In genomic region chr1:207323425-207323976, GRCh38 we compare ENCODE assay signal across 9 cellular contexts. TPM values are rescaled to one million over a fixed set of nuclear protein-coding genes. Genes with fewer than 3 reads are reported as not detected.
DNase-seq lines count a peak whose midpoint lies in the region; ATAC-seq and TF ChIP-seq lines count a peak whose summit lies in the region.
"Had no signal": no experiment of that assay in that cellular context is flagged by ENCODE, and none has a peak within 500 bp of the region (broad histone marks: within the 10 kb centered on the region; RNA-seq: fewer than 3 reads in every experiment).

No MANE protein-coding gene starts in this region.

- peaks cover 41 to 59% (median 43%) of the 10 kb centered on the region in 3 donors for H3K36me3 Mint-ChIP-seq in naive thymus-derived CD8-positive, alpha-beta T cell

- peak overlapping the region; percentile 69 to 99 (median 88) for H3K4me3 Mint-ChIP-seq in naive thymus-derived CD8-positive, alpha-beta T cell

- intact Hi-C loops in ascending aorta (cut with DNase I): loop anchor here (5.0 to 10.0 kb wide), 2 partner anchors 271 to 431 kb away; partner anchors contain the start of genes CD46, PFKFB2 and YOD1
- intact Hi-C loops in vagina (cut with DNase I): no loop called here

- H3K9ac ChIP-seq in BLaER1 treated with 17β-estradiol and CSF1 and Interleukin-3, amounts not matched to agents 10 nM and 100 nM: peak overlapping the region in 3 of 11 experiments; percentile 25 to 100 (median 98); a peak in 5 of 22 replicates

- ATAC-seq in naive thymus-derived CD8-positive, alpha-beta T cell: no peak
- ATAC-seq in GM21423 (IDR thresholded peaks at IDR 0.05; ENCODE audit: unreplicated experiment): no peak

- H3K27ac ChIP-seq in BLaER1 treated with 17β-estradiol and CSF1 and Interleukin-3, amounts not matched to agents 10 nM and 100 nM: peak overlapping the region in 3 of 11 experiments; percentile 7 to 14 (median 9); a peak in 3 of 22 replicates
- no peak overlapping the region for H3K27ac ChIP-seq in ascending aorta
- no peak overlapping the region for H3K27ac ChIP-seq in vagina

- H3K4me2 ChIP-seq in BLaER1 treated with 17β-estradiol and CSF1 and Interleukin-3, amounts not matched to agents 10 nM and 100 nM: peak overlapping the region in 7 of 11 experiments; percentile 6 to 93 (median 82); a peak in 13 of 22 replicates

- peaks cover 28 to 73% (median 58%) of the 10 kb centered on the region in 4 donors for H3K4me1 Mint-ChIP-seq in naive thymus-derived CD8-positive, alpha-beta T cell

- POLR2A ChIA-PET in naive thymus-derived CD8-positive, alpha-beta T cell (lab: Charles Lee): interaction anchor here (0.6 to 4.9 kb wide), 2 partner anchors 11 to 13 kb away, joined by 7 to 78 read pairs; no protein-coding TSS in a partner anchor

- peaks cover 0 to 4% (median 0%) of the 10 kb centered on the region in 9 donors for H3K9me3 Mint-ChIP-seq in naive thymus-derived CD8-positive, alpha-beta T cell

- peaks cover 0 to 63% (median 0%) of the 10 kb centered on the region in 11 experiments; a peak in 5 of 22 replicates for H4K20me1 ChIP-seq in BLaER1 treated with 17β-estradiol and CSF1 and Interleukin-3, amounts not matched to agents 10 nM and 100 nM

- H3K27ac Mint-ChIP-seq in naive thymus-derived CD8-positive, alpha-beta T cell: peak overlapping the region; percentile 61 to 89 (median 80)

- peaks cover 0 to 4% (median 0%) of the 10 kb centered on the region in 5 donors for H3K27me3 Mint-ChIP-seq in naive thymus-derived CD8-positive, alpha-beta T cell

- no peak for TF ChIP-seq CTCF in GM12865 (IDR thresholded peaks at IDR 0.05; ENCODE audit: insufficient read depth, low read depth, low read length, missing control alignments)
- TF ChIP-seq CTCF in ascending aorta (IDR thresholded peaks at IDR 0.05): no peak
- no peak for TF ChIP-seq CTCF in vagina (IDR thresholded peaks at IDR 0.05)

- H3K36me3 ChIP-seq in BLaER1 treated with 17β-estradiol and CSF1 and Interleukin-3, amounts not matched to agents 10 nM and 100 nM: peaks cover 22 to 63% (median 51%) of the 10 kb centered on the region in 11 experiments
- peaks cover 26 to 32% of the 10 kb centered on the region in 2 donors for H3K36me3 ChIP-seq in ascending aorta
- H3K36me3 ChIP-seq in vagina: peaks cover 0 to 45% of the 10 kb centered on the region in 2 donors

- DNase-seq in GM12865 (ENCODE audit: low read depth) (no peak), ascending aorta (ENCODE audit: low spot score in 2 of 2) (no peak), vagina (ENCODE audit: extremely low spot score in 2 of 2) (no peak), amniotic stem cell (lab: John Stamatoyannopoulos, UW) (no peak)
- no peak for DNase-seq in naive thymus-derived CD8-positive, alpha-beta T cell
- DNase-seq in stimulated activated CD4-positive, alpha-beta T cell treated with anti-CD3 and anti-CD28 coated beads, Interleukin-4, amount 100 ng/mL, for 4 hours: no peak
- DNase-seq: SW 1271 had no signal

- peak overlapping the region in 5 of 10 experiments; percentile 7 to 99 (median 78); a peak in 8 of 20 replicates for H3K4me3 ChIP-seq in BLaER1 treated with 17β-estradiol and CSF1 and Interleukin-3, amounts not matched to agents 10 nM and 100 nM
- peak overlapping the region; percentile 97 for H3K4me3 ChIP-seq in GM12865 (ENCODE audit: low read depth, low read length)
- peak overlapping the region; percentile 89 to 93 for H3K4me3 ChIP-seq in ascending aorta
- peak overlapping the region in 1 of 2 donors; percentile 83 for H3K4me3 ChIP-seq in vagina

- no peaks in the 10 kb centered on the region for H3K27me3 ChIP-seq in BLaER1 treated with 17β-estradiol and CSF1 and Interleukin-3, amounts not matched to agents 10 nM and 100 nM
- H3K27me3 ChIP-seq in ascending aorta (no peaks in the 10 kb centered on the region), vagina (no peaks in the 10 kb centered on the region)

- TF ChIP-seq POLR2A in vagina (IDR thresholded peaks at IDR 0.05): no peak

- no peaks in the 10 kb centered on the region for H3K9me3 ChIP-seq in BLaER1 treated with 17β-estradiol and CSF1 and Interleukin-3, amounts not matched to agents 10 nM and 100 nM (replicated peaks in 1 of 11)
- H3K9me3 ChIP-seq in ascending aorta: no peaks in the 10 kb centered on the region
- H3K9me3 ChIP-seq in vagina: no peaks in the 10 kb centered on the region

- peaks cover 7 to 61% (median 20%) of the 10 kb centered on the region in 10 experiments for H3K4me1 ChIP-seq in BLaER1 treated with 17β-estradiol and CSF1 and Interleukin-3, amounts not matched to agents 10 nM and 100 nM
- H3K4me1 ChIP-seq in ascending aorta (no peaks in the 10 kb centered on the region), vagina (peaks cover 33% of the 10 kb centered on the region)

RNA-seq across cellular contexts. Expression of gene CD55, which starts 2.0 kb away (rescaled TPM):
- 73.1 TPM for total RNA-seq in ascending aorta
- total RNA-seq in naive thymus-derived CD8-positive, alpha-beta T cell: 100 to 1,000 TPM in 1 of 2 experiments, 10 to 100 TPM in 1; 98.9 to 102 TPM
- 100 to 1,000 TPM; 156 to 193 (median 156) TPM for polyA plus RNA-seq in naive thymus-derived CD8-positive, alpha-beta T cell
- 106 TPM for total RNA-seq in vagina
